ENCODE assay signal across 1 cellular context in genomic region chr5:79507251-79508205, GRCh38.
TF ChIP-seq lines count a peak whose summit lies in the region.

No MANE protein-coding gene starts in this region.

TF ChIP-seq in GM23338, 12 proteins besides CTCF, POLR2A, EP300 and RAD21:
- no peak for TF ChIP-seq POLR2AphosphoS5 (IDR thresholded peaks at IDR 0.05; ENCODE audit: low read depth)
- no peak for TF ChIP-seq ZNF462 (CRISPR knock-in tag; IDR thresholded peaks at IDR 0.05)
- TF ChIP-seq JUNB (IDR thresholded peaks at IDR 0.05; ENCODE audit: unreplicated experiment) = no peak
- TF ChIP-seq REST (IDR thresholded peaks at IDR 0.05; ENCODE audit: unreplicated experiment) = no peak
- no peak for TF ChIP-seq ETS1 (IDR thresholded peaks at IDR 0.05)
- no peak for TF ChIP-seq STAT1 (IDR thresholded peaks at IDR 0.05; ENCODE audit: unreplicated experiment)
- TF ChIP-seq EZH2 (IDR thresholded peaks at IDR 0.05; ENCODE audit: low read depth, unreplicated experiment) = no peak
